Comparison of ENCODE assay signal across 16 cellular contexts in the genomic region with DNA sequence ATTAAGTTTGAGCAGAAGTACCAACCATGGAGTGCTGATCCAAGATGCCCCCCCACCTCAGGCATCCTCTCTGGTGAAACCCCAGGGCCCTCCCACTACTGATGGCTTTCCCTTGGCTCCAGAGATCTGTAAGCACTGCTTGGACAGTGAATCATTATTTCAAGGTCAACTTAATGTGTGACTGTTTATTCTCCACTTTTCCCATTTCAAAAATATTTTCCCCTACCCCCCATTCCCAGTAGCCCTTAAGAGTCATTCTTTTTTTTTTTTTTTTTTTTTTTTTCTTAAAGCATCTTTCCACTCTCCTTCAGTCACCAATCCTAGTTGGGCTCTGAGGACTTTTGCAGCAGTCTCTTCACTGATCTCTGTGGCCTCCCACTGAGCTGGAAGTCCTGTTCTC.
DNase-seq lines count a peak whose midpoint lies in the region; ATAC-seq lines count a peak whose summit lies in the region.
"Had no signal": no experiment of that assay in that cellular context is flagged by ENCODE, and none has a peak within 500 bp of the region (broad histone marks: within the 10 kb centered on the region; RNA-seq: fewer than 3 reads in every experiment).

No MANE protein-coding gene starts in this region.

- H3K14ac ChIP-seq in trophoblast cell (ENCODE audit: low read length): no peak overlapping the region

- DNase-seq in activated naive CD4-positive, alpha-beta T cell treated with anti-CD3 and anti-CD28 coated beads, Interleukin-2, amount 50 U/mL, for 16 hours: no peak
- DNase-seq in adipocyte (ENCODE audit: low read depth) (peak; percentile 47), glomerular visceral epithelial cell (ENCODE audit: extremely low spot score) (peak; percentile 24), trophoblast cell (no peak), NCI-H1694 treated with DMSO at 0.1 percent for 48 hours (lab: John Stamatoyannopoulos, UW) (no peak)
- DNase-seq: activated naive CD4-positive, alpha-beta T cell treated with anti-CD3 and anti-CD28 coated beads for 36 hours; Kasumi-1; NCI-H2029; pancreas; stimulated activated CD4-positive, alpha-beta T cell treated with anti-CD3 and anti-CD28 coated beads, Interleukin-12 subunit alpha, Interleukin-12 subunit beta, amount 100 ng/mL, for 4 hours had no signal

- H3K27me3 Mint-ChIP-seq in activated naive CD4-positive, alpha-beta T cell treated with anti-CD3 and anti-CD28 coated beads, Interleukin-2, amount 50 U/mL, for 24 hours: no peaks in the 10 kb centered on the region

- H3K27ac Mint-ChIP-seq in activated naive CD4-positive, alpha-beta T cell treated with anti-CD3 and anti-CD28 coated beads, Interleukin-2, amount 50 U/mL, for 24 hours: peak overlapping the region; percentile 71
- H3K27ac Mint-ChIP-seq: activated naive CD4-positive, alpha-beta T cell treated with anti-CD3 and anti-CD28 coated beads for 36 hours had no signal

- H4K8ac ChIP-seq in trophoblast cell (ENCODE audit: low read depth, low read length): no peak overlapping the region

- H3K23ac ChIP-seq in trophoblast cell (ENCODE audit: low read length): no peak overlapping the region

- H3K9me3 Mint-ChIP-seq in activated naive CD4-positive, alpha-beta T cell treated with anti-CD3 and anti-CD28 coated beads, Interleukin-2, amount 50 U/mL, for 24 hours: no peaks in the 10 kb centered on the region
- H3K9me3 Mint-ChIP-seq: activated naive CD4-positive, alpha-beta T cell treated with anti-CD3 and anti-CD28 coated beads for 36 hours had no signal

- H3K4me2 ChIP-seq in trophoblast cell (ENCODE audit: low read length): no peak overlapping the region

- H3K79me2 ChIP-seq in trophoblast cell (ENCODE audit: control insufficient read depth, insufficient read depth, low read length, poor library complexity): no peaks in the 10 kb centered on the region

- H3K36me3 Mint-ChIP-seq in activated naive CD4-positive, alpha-beta T cell treated with anti-CD3 and anti-CD28 coated beads, Interleukin-2, amount 50 U/mL, for 24 hours: peaks cover 23% of the 10 kb centered on the region

- H4K91ac ChIP-seq in trophoblast cell (ENCODE audit: low read depth, low read length): no peak overlapping the region

- peaks cover 22% of the 10 kb centered on the region for H3K4me1 ChIP-seq in adipocyte (ENCODE audit: control insufficient read depth, insufficient read depth, low read length)
- no peaks in the 10 kb centered on the region for H3K4me1 ChIP-seq in trophoblast cell (ENCODE audit: control insufficient read depth in 1 of 2, insufficient read depth in 2 of 2, low read length in 2 of 2)
- H3K4me1 ChIP-seq: pancreas, suprapubic skin had no signal

- H3K27me3 ChIP-seq in adipocyte (replicated peaks; ENCODE audit: control insufficient read depth, insufficient read depth, low read length): no peaks in the 10 kb centered on the region
- H3K27me3 ChIP-seq in trophoblast cell (ENCODE audit: insufficient read depth, low read length): no peaks in the 10 kb centered on the region
- H3K27me3 ChIP-seq: pancreas, suprapubic skin had no signal

- no peaks in the 10 kb centered on the region for H3K9me3 ChIP-seq in adipocyte (ENCODE audit: control insufficient read depth, low read length)
- H3K9me3 ChIP-seq in trophoblast cell (ENCODE audit: insufficient read depth, low read depth, low read length): peaks cover 3% of the 10 kb centered on the region
- H3K9me3 ChIP-seq: pancreas, suprapubic skin had no signal

- H3K4me3 ChIP-seq in adipocyte (ENCODE audit: low read length) (no peak overlapping the region), trophoblast cell (ENCODE audit: low read depth, low read length) (no peak overlapping the region)
- H3K4me3 ChIP-seq: coronary artery, pancreas, suprapubic skin had no signal

- H2BK5ac ChIP-seq in trophoblast cell (ENCODE audit: low read depth, low read length, poor library complexity): no peak overlapping the region

- no peak overlapping the region for H2BK12ac ChIP-seq in trophoblast cell (ENCODE audit: low read length)

- H3K79me1 ChIP-seq in trophoblast cell (ENCODE audit: low read length): no peaks in the 10 kb centered on the region

- H3K4me3 Mint-ChIP-seq in activated naive CD4-positive, alpha-beta T cell treated with anti-CD3 and anti-CD28 coated beads, Interleukin-2, amount 50 U/mL, for 24 hours: no peak overlapping the region
- H3K4me3 Mint-ChIP-seq: activated naive CD4-positive, alpha-beta T cell treated with anti-CD3 and anti-CD28 coated beads for 36 hours had no signal

- H3K36me3 ChIP-seq in adipocyte (ENCODE audit: control insufficient read depth, insufficient read depth, low read length, severe bottlenecking) (peaks cover 49% of the 10 kb centered on the region), trophoblast cell (ENCODE audit: control insufficient read depth in 1 of 2, insufficient read depth in 2 of 2, low read length in 2 of 2) (peaks cover 6 to 28% of the 10 kb centered on the region in 2 experiments)

- H2AK5ac ChIP-seq in trophoblast cell (ENCODE audit: low read length): no peak overlapping the region

- no peak overlapping the region for H4K12ac ChIP-seq in trophoblast cell (ENCODE audit: low read depth, low read length)

- no peaks in the 10 kb centered on the region for H3K4me1 Mint-ChIP-seq in activated naive CD4-positive, alpha-beta T cell treated with anti-CD3 and anti-CD28 coated beads, Interleukin-2, amount 50 U/mL, for 24 hours

- H3K4ac ChIP-seq in trophoblast cell (ENCODE audit: low read depth, low read length): no peak overlapping the region

- H3K9ac ChIP-seq in adipocyte (ENCODE audit: low read length) (no peak overlapping the region), trophoblast cell (ENCODE audit: low read length) (no peak overlapping the region)

- no peak overlapping the region for H3K18ac ChIP-seq in trophoblast cell (ENCODE audit: low read length)

- H2AFZ ChIP-seq in trophoblast cell (ENCODE audit: insufficient read depth, low read length, poor library complexity): no peak overlapping the region

- no peak overlapping the region for H3K27ac ChIP-seq in trophoblast cell (ENCODE audit: low read depth, low read length)
- H3K27ac ChIP-seq: coronary artery, pancreas, suprapubic skin had no signal

- no peak overlapping the region for H2BK120ac ChIP-seq in trophoblast cell (ENCODE audit: insufficient read depth, low read length, poor library complexity)

- no peak for ATAC-seq in GM18517 (IDR thresholded peaks at IDR 0.05; ENCODE audit: unreplicated experiment)
- no peak for ATAC-seq in HG02970 (IDR thresholded peaks at IDR 0.05; ENCODE audit: low FRiP score, unreplicated experiment)
- ATAC-seq: esophagus mucosa had no signal

Comparison
In these comparisons a context has a peak if more than half of its experiments do, and no peak if none do; other contexts are left out.
1. DNase-seq: peak in adipocyte (single experiment) and glomerular visceral epithelial cell (single experiment); none in activated naive CD4-positive, alpha-beta T cell treated with anti-CD3 and anti-CD28 coated beads, Interleukin-2, amount 50 U/mL, for 16 hours (single experiment), trophoblast cell (0 of 2) and NCI-H1694 treated with DMSO at 0.1 percent for 48 hours (single experiment).